ENCODE assay signal across 9 cellular contexts in genomic region chr16:67394271-67395104, GRCh38. TPM values are rescaled to one million over a fixed set of nuclear protein-coding genes. Genes with fewer than 3 reads are reported as not detected.
DNase-seq lines count a peak whose midpoint lies in the region; ATAC-seq, FAIRE-seq and TF ChIP-seq lines count a peak whose summit lies in the region.
"Had no signal": no experiment of that assay in that cellular context is flagged by ENCODE, and none has a peak within 500 bp of the region (broad histone marks: within the 10 kb centered on the region; RNA-seq: fewer than 3 reads in every experiment).

No MANE protein-coding gene starts in this region.

- no peak for FAIRE-seq in RCC 7860 (lab: Jason Lieb, UNC)

- ATAC-seq in GM18517 (IDR thresholded peaks at IDR 0.05; ENCODE audit: unreplicated experiment) = no peak

- H3K4me3 Mint-ChIP-seq in neural progenitor cell = peak overlapping the region; percentile 79

- H3K9me3 Mint-ChIP-seq in neural progenitor cell = no peaks in the 10 kb centered on the region

- no peaks in the 10 kb centered on the region for H3K79me2 ChIP-seq in neural progenitor cell (ENCODE audit: low read depth)

- peaks cover 40% of the 10 kb centered on the region for H3F3A ChIP-seq in neural progenitor cell (ENCODE audit: low read depth)

- DNase-seq in Kasumi-1 (lab: John Stamatoyannopoulos, UW) = peak; percentile 79 to 85
- peak; percentile 12 for DNase-seq in epidermal melanocyte (ENCODE audit: insufficient read length, low spot score)
- DNase-seq in neural progenitor cell (ENCODE audit: low spot score) = peak; percentile 72
- DNase-seq in foreskin melanocyte = no peak
- DNase-seq in activated effector memory CD4-positive, alpha-beta T cell treated with anti-CD3 and anti-CD28 coated beads, Interleukin-2, amount 50 U/mL, for 16 hours = no peak
- no peak for DNase-seq in RCC 7860 (ENCODE audit: low spot score)

- H3K27me3 Mint-ChIP-seq in neural progenitor cell (ENCODE audit: insufficient read depth, low read depth) = peaks cover 15% of the 10 kb centered on the region

- H4K20me1 ChIP-seq in BLaER1 (peaks cover 32% of the 10 kb centered on the region), neural progenitor cell (ENCODE audit: low read depth) (peaks cover 16% of the 10 kb centered on the region)

- H3K9me3 ChIP-seq in BLaER1 (no peaks in the 10 kb centered on the region), neural progenitor cell (ENCODE audit: low read depth) (no peaks in the 10 kb centered on the region)

- H3K4me1 ChIP-seq in BLaER1 (peaks cover 51% of the 10 kb centered on the region), neural progenitor cell (peaks cover 43% of the 10 kb centered on the region)

- no peak overlapping the region for H2AFZ ChIP-seq in neural progenitor cell (replicated peaks)

- H3K36me3 ChIP-seq in BLaER1 (no peaks in the 10 kb centered on the region), neural progenitor cell (no peaks in the 10 kb centered on the region)

- H3K27ac ChIP-seq in BLaER1 (no peak overlapping the region), neural progenitor cell (no peak overlapping the region)

- H3K4me3 ChIP-seq in BLaER1 (peak overlapping the region; percentile 36; the same call in 1 of the 2 replicates), neural progenitor cell (peak overlapping the region; percentile 33)

- peaks cover 64% of the 10 kb centered on the region for H3K27me3 ChIP-seq in BLaER1
- H3K27me3 ChIP-seq in neural progenitor cell = peaks cover 69% of the 10 kb centered on the region

- H3K4me1 Mint-ChIP-seq in neural progenitor cell = peaks cover 48% of the 10 kb centered on the region

- TF ChIP-seq CTCF in neural progenitor cell (IDR thresholded peaks at IDR 0.05) = no peak

- H3K4me2 ChIP-seq in BLaER1 (peak overlapping the region; percentile 40), neural progenitor cell (peak overlapping the region; percentile 60)

- no peak overlapping the region for H3K27ac Mint-ChIP-seq in neural progenitor cell

- no peaks in the 10 kb centered on the region for H3K36me3 Mint-ChIP-seq in neural progenitor cell

- no peak overlapping the region for H3K9ac ChIP-seq in BLaER1
- H3K9ac ChIP-seq in neural progenitor cell = no peak overlapping the region

RNA-seq across cellular contexts. Expression of gene TPPP3, which starts 1.2 kb away (rescaled TPM):
- total RNA-seq in neural progenitor cell (ENCODE audit: low replicate concordance) = 0.96 TPM in 1 of 2 replicates, not detected in the other
- total RNA-seq: Daoy had no signal

RNA-seq across cellular contexts. Expression of gene ZDHHC1, which starts 21.8 kb away (rescaled TPM):
- 1.5 and 2.2 TPM in 2 replicates for total RNA-seq in neural progenitor cell (ENCODE audit: low replicate concordance)

RNA-seq across cellular contexts. Expression of gene HSD11B2, which starts 36.4 kb away (rescaled TPM):
- total RNA-seq in neural progenitor cell (ENCODE audit: low replicate concordance) = 1.6 TPM in 1 of 2 replicates, not detected in the other
- total RNA-seq: Daoy had no signal

Comparison
In these comparisons a context has a peak if more than half of its experiments do, and no peak if none do; other contexts are left out.
1. DNase-seq: peak in Kasumi-1 (2 of 2), epidermal melanocyte (single experiment) and neural progenitor cell (single experiment); none in foreskin melanocyte (single experiment), activated effector memory CD4-positive, alpha-beta T cell treated with anti-CD3 and anti-CD28 coated beads, Interleukin-2, amount 50 U/mL, for 16 hours (single experiment) and RCC 7860 (single experiment).